ENCODE assay signal across 9 cellular contexts in genomic region chr9:109107402-109108240, GRCh38. TPM values are rescaled to one million over a fixed set of nuclear protein-coding genes. Genes with fewer than 3 reads are reported as not detected.
DNase-seq lines count a peak whose midpoint lies in the region; ATAC-seq and TF ChIP-seq lines count a peak whose summit lies in the region.
"Had no signal": no experiment of that assay in that cellular context is flagged by ENCODE, and none has a peak within 500 bp of the region (broad histone marks: within the 10 kb centered on the region; RNA-seq: fewer than 3 reads in every experiment).

No MANE protein-coding gene starts in this region.

- intact Hi-C loops in upper lobe of right lung (cut with DNase I), result no loop called here

- H3K27ac ChIP-seq in upper lobe of right lung, result peak overlapping the region; percentile 75

- no peak overlapping the region for H3K4me3 Mint-ChIP-seq in activated naive CD4-positive, alpha-beta T cell treated with anti-CD3 and anti-CD28 coated beads, Interleukin-2, amount 10 ng/mL, durations not matched to agents 7 days and 5 days
- H3K4me3 Mint-ChIP-seq in activated T-helper 17 cell treated with anti-CD3 and anti-CD28 coated beads, Interleukin-2, amount 50 U/mL, for 72 hours, result peak overlapping the region; percentile 50

- no peak for TF ChIP-seq CTCF in upper lobe of right lung (IDR thresholded peaks at IDR 0.05)

- peaks cover 61% of the 10 kb centered on the region for H3K4me1 Mint-ChIP-seq in activated naive CD4-positive, alpha-beta T cell treated with anti-CD3 and anti-CD28 coated beads, Interleukin-2, amount 10 ng/mL, durations not matched to agents 7 days and 5 days
- peaks cover 41% of the 10 kb centered on the region for H3K4me1 Mint-ChIP-seq in activated T-helper 17 cell treated with anti-CD3 and anti-CD28 coated beads, Interleukin-2, amount 50 U/mL, for 72 hours

- peaks cover 13% of the 10 kb centered on the region for H3K9me3 Mint-ChIP-seq in activated naive CD4-positive, alpha-beta T cell treated with anti-CD3 and anti-CD28 coated beads, Interleukin-2, amount 10 ng/mL, durations not matched to agents 7 days and 5 days
- H3K9me3 Mint-ChIP-seq in activated T-helper 17 cell treated with anti-CD3 and anti-CD28 coated beads, Interleukin-2, amount 50 U/mL, for 72 hours, result peaks cover 3% of the 10 kb centered on the region

- ATAC-seq in activated T-helper 17 cell treated with anti-CD3 and anti-CD28 coated beads, Interleukin-2, amount 50 U/mL, for 72 hours (replicated peaks), result peak; percentile 78
- ATAC-seq in upper lobe of right lung (peak; percentile 57), GM18867 (IDR thresholded peaks at IDR 0.05; ENCODE audit: unreplicated experiment) (no peak)

- H3K36me3 ChIP-seq in upper lobe of right lung, result peaks cover 20% of the 10 kb centered on the region

- peaks cover 54% of the 10 kb centered on the region for H3K4me1 ChIP-seq in upper lobe of right lung

- H3K27me3 Mint-ChIP-seq in activated naive CD4-positive, alpha-beta T cell treated with anti-CD3 and anti-CD28 coated beads, Interleukin-2, amount 10 ng/mL, durations not matched to agents 7 days and 5 days, result no peaks in the 10 kb centered on the region
- no peaks in the 10 kb centered on the region for H3K27me3 Mint-ChIP-seq in activated T-helper 17 cell treated with anti-CD3 and anti-CD28 coated beads, Interleukin-2, amount 50 U/mL, for 72 hours

- CTCF ChIA-PET in activated naive CD4-positive, alpha-beta T cell treated with anti-CD3 and anti-CD28 coated beads, Interleukin-2, amount 10 ng/mL, durations not matched to agents 7 days and 5 days (lab: Charles Lee), result interaction anchor here (0.9 to 2.4 kb wide), 2 partner anchors 11 to 74 kb away, joined by 3 to 9 read pairs; no protein-coding TSS in a partner anchor

- H3K27me3 ChIP-seq in upper lobe of right lung, result no peaks in the 10 kb centered on the region

- H3K4me3 ChIP-seq in upper lobe of right lung, result no peak overlapping the region

- H3K9me3 ChIP-seq in upper lobe of right lung, result no peaks in the 10 kb centered on the region

- H3K27ac Mint-ChIP-seq in activated naive CD4-positive, alpha-beta T cell treated with anti-CD3 and anti-CD28 coated beads, Interleukin-2, amount 10 ng/mL, durations not matched to agents 7 days and 5 days, result peak overlapping the region; percentile 9
- peak overlapping the region; percentile 46 for H3K27ac Mint-ChIP-seq in activated T-helper 17 cell treated with anti-CD3 and anti-CD28 coated beads, Interleukin-2, amount 50 U/mL, for 72 hours

- DNase-seq in activated naive CD4-positive, alpha-beta T cell treated with anti-CD3 and anti-CD28 coated beads, Interleukin-2, amount 10 ng/mL, durations not matched to agents 7 days and 5 days, result no peak
- no peak for DNase-seq in activated naive CD4-positive, alpha-beta T cell (lab: John Stamatoyannopoulos, UW)
- DNase-seq in iris pigment epithelial cell (ENCODE audit: low read depth) (peak; percentile 86), upper lobe of right lung (no peak), GDM1 (lab: John Stamatoyannopoulos, UW) (no peak)
- DNase-seq in activated effector memory CD4-positive, alpha-beta T cell treated with anti-CD3 and anti-CD28 coated beads, Interleukin-2, amount 50 U/mL, for 16 hours, result no peak
- DNase-seq: NCI-H2107 had no signal

- peaks cover 38% of the 10 kb centered on the region for H3K36me3 Mint-ChIP-seq in activated naive CD4-positive, alpha-beta T cell treated with anti-CD3 and anti-CD28 coated beads, Interleukin-2, amount 10 ng/mL, durations not matched to agents 7 days and 5 days
- peaks cover 33% of the 10 kb centered on the region for H3K36me3 Mint-ChIP-seq in activated T-helper 17 cell treated with anti-CD3 and anti-CD28 coated beads, Interleukin-2, amount 50 U/mL, for 72 hours (ENCODE audit: low read depth)

RNA-seq across cellular contexts. Expression of gene TMEM245, which starts 12.1 kb away (rescaled TPM):
- 10 to 100 TPM; 19.3 to 22.3 TPM for total RNA-seq in activated T-helper 17 cell treated with anti-CD3 and anti-CD28 coated beads, Interleukin-2, amount 50 U/mL, for 72 hours
- total RNA-seq in upper lobe of right lung, result 92.1 TPM

RNA-seq across cellular contexts. Expression of gene FRRS1L, which starts 59.4 kb away (rescaled TPM):
- not detected for total RNA-seq in activated T-helper 17 cell treated with anti-CD3 and anti-CD28 coated beads, Interleukin-2, amount 50 U/mL, for 72 hours
- total RNA-seq in upper lobe of right lung, result 0.09 TPM
